In genomic region chr12:24879644-24880043, GRCh38 we compare ENCODE assay signal across 18 cellular contexts.
"Had no signal": no experiment of that assay in that cellular context is flagged by ENCODE, and none has a peak within 500 bp of the region (broad histone marks: within the 10 kb centered on the region; RNA-seq: fewer than 3 reads in every experiment).

No MANE protein-coding gene starts in this region.

- H3K27ac Mint-ChIP-seq: activated CD4-positive, alpha-beta memory T cell treated with anti-CD3 and anti-CD28 coated beads for 36 hours; activated naive CD8-positive, alpha-beta T cell treated with anti-CD3 and anti-CD28 coated beads, Interleukin-2, amount 50 U/mL, for 24 hours; activated T-cell treated with anti-CD3 and anti-CD28 coated beads, Interleukin-2, amount 50 U/mL, for 72 hours; naive thymus-derived CD8-positive, alpha-beta T cell; stimulated activated naive CD8-positive, alpha-beta T cell treated with anti-CD3 and anti-CD28 coated beads, Interleukin-15, Interleukin-2, amounts not matched to agents 100 ng/mL and 50 ng/mL, for 24 hours; T-helper 2 cell treated with Interferon-gamma antibody and Interleukin-4, amounts not matched to agents 5 μg/mL and 100 μg/mL, for 36 hours had no signal

- DNase-seq: activated CD4-positive, alpha-beta memory T cell treated with anti-CD3 and anti-CD28 coated beads for 36 hours; activated naive CD4-positive, alpha-beta T cell; activated naive CD8-positive, alpha-beta T cell treated with anti-CD3 and anti-CD28 coated beads, Interleukin-2, amount 50 U/mL, for 24 hours; activated T-cell treated with anti-CD3 and anti-CD28 coated beads, Interleukin-2, amount 50 U/mL, for 72 hours; colonic mucosa; effector CD4-positive, alpha-beta T cell; left colon; mucosa of descending colon; naive thymus-derived CD8-positive, alpha-beta T cell; occipital lobe; stimulated activated CD4-positive, alpha-beta T cell treated with anti-CD3 and anti-CD28 coated beads, Interleukin-15, amount 100 ng/mL, for 24 hours; stimulated activated CD4-positive, alpha-beta T cell treated with anti-CD3 and anti-CD28 coated beads, Interleukin-4, amount 100 ng/mL, for 24 hours; SW 1271; upper lobe of right lung had no signal

- H3K36me3 Mint-ChIP-seq: activated CD4-positive, alpha-beta memory T cell treated with anti-CD3 and anti-CD28 coated beads for 36 hours; naive thymus-derived CD8-positive, alpha-beta T cell had no signal

- H3K4me3 Mint-ChIP-seq: activated CD4-positive, alpha-beta memory T cell treated with anti-CD3 and anti-CD28 coated beads for 36 hours; activated naive CD8-positive, alpha-beta T cell treated with anti-CD3 and anti-CD28 coated beads, Interleukin-2, amount 50 U/mL, for 24 hours; activated T-cell treated with anti-CD3 and anti-CD28 coated beads, Interleukin-2, amount 50 U/mL, for 72 hours; naive thymus-derived CD8-positive, alpha-beta T cell; stimulated activated naive CD8-positive, alpha-beta T cell treated with anti-CD3 and anti-CD28 coated beads, Interleukin-15, Interleukin-2, amounts not matched to agents 100 ng/mL and 50 ng/mL, for 24 hours; T-helper 2 cell treated with Interferon-gamma antibody and Interleukin-4, amounts not matched to agents 5 μg/mL and 100 μg/mL, for 36 hours had no signal

- FAIRE-seq: endothelial cell of umbilical vein had no signal

- H3K9me3 Mint-ChIP-seq: activated CD4-positive, alpha-beta memory T cell treated with anti-CD3 and anti-CD28 coated beads for 36 hours; activated naive CD8-positive, alpha-beta T cell treated with anti-CD3 and anti-CD28 coated beads, Interleukin-2, amount 50 U/mL, for 24 hours; activated T-cell treated with anti-CD3 and anti-CD28 coated beads, Interleukin-2, amount 50 U/mL, for 72 hours; naive thymus-derived CD8-positive, alpha-beta T cell; stimulated activated naive CD8-positive, alpha-beta T cell treated with anti-CD3 and anti-CD28 coated beads, Interleukin-15, Interleukin-2, amounts not matched to agents 100 ng/mL and 50 ng/mL, for 24 hours; T-helper 2 cell treated with Interferon-gamma antibody and Interleukin-4, amounts not matched to agents 5 μg/mL and 100 μg/mL, for 36 hours had no signal

- H3K4me3 ChIP-seq: ascending aorta, colonic mucosa, mucosa of descending colon, upper lobe of right lung had no signal

- H3K4me1 Mint-ChIP-seq: activated naive CD8-positive, alpha-beta T cell treated with anti-CD3 and anti-CD28 coated beads, Interleukin-2, amount 50 U/mL, for 24 hours; naive thymus-derived CD8-positive, alpha-beta T cell had no signal

- H3K27me3 Mint-ChIP-seq: activated CD4-positive, alpha-beta memory T cell treated with anti-CD3 and anti-CD28 coated beads for 36 hours; activated naive CD8-positive, alpha-beta T cell treated with anti-CD3 and anti-CD28 coated beads, Interleukin-2, amount 50 U/mL, for 24 hours; naive thymus-derived CD8-positive, alpha-beta T cell; stimulated activated naive CD8-positive, alpha-beta T cell treated with anti-CD3 and anti-CD28 coated beads, Interleukin-15, Interleukin-2, amounts not matched to agents 100 ng/mL and 50 ng/mL, for 24 hours had no signal
